Comparison of ENCODE assay signal across 8 cellular contexts in genomic region chr5:174723979-174724483, GRCh38. TPM values are rescaled to one million over a fixed set of nuclear protein-coding genes. Genes with fewer than 3 reads are reported as not detected.
DNase-seq lines count a peak whose midpoint lies in the region; ATAC-seq, FAIRE-seq and TF ChIP-seq lines count a peak whose summit lies in the region.

No MANE protein-coding gene starts in this region.

- H4K20me1 ChIP-seq in HepG2 (ENCODE audit: insufficient read depth, low read length) = 0 out of 2 replicates have a peak, but pooled peaks cover 3% of the 10 kb centered on the region

- DNase-seq in HepG2 (ENCODE audit: low spot score) = no peak
- no peak for DNase-seq in central memory CD8-positive, alpha-beta T cell (ENCODE audit: low spot score in 2 of 2)
- DNase-seq in mesothelial cell of epicardium (ENCODE audit: low spot score in 2 of 2, unreplicated experiment in 2 of 2) = no peak
- no peak for DNase-seq in vagina (ENCODE audit: extremely low spot score in 2 of 2)
- no peak for DNase-seq in stimulated activated CD4-positive, alpha-beta T cell treated with anti-CD3 and anti-CD28 coated beads, Interleukin-2, amount 100 ng/mL, for 24 hours

- no peak for TF ChIP-seq POLR2A in HepG2 (IDR thresholded peaks at IDR 0.05; ENCODE audit: insufficient read depth in 1 of 2, low read depth in 2 of 2, low read length in 2 of 2)
- no peak for TF ChIP-seq POLR2A in vagina (IDR thresholded peaks at IDR 0.05)

- TF ChIP-seq CTCF in liver (IDR thresholded peaks at IDR 0.05; ENCODE audit: low read depth, low read length, missing input control) (no peak), HepG2 (CRISPR knock-in tag; IDR thresholded peaks at IDR 0.05) (no peak), mesothelial cell of epicardium (IDR thresholded peaks at IDR 0.05; ENCODE audit: unreplicated experiment) (no peak), vagina (IDR thresholded peaks at IDR 0.05) (no peak)

- intact Hi-C loops in HepG2 (cut with micrococcal nuclease; ENCODE audit: unreplicated experiment) (no loop called here), vagina (cut with DNase I) (no loop called here)

- peaks cover 0 to 3% (median 0%) of the 10 kb centered on the region in 4 donors for H3K9me3 ChIP-seq in liver (ENCODE audit: control insufficient read depth in 4 of 4, low read length in 3 of 4)
- no peaks in the 10 kb centered on the region for H3K9me3 ChIP-seq in HepG2 (ENCODE audit: low read length)
- H3K9me3 ChIP-seq in vagina = no peaks in the 10 kb centered on the region

- H3K4me3 ChIP-seq in liver (ENCODE audit: low read depth in 1 of 3, low read length in 3 of 3) (peak overlapping the region in 2 of 3 donors; percentile 36 to 41), HepG2 (replicated peaks in 1 of 3; ENCODE audit: insufficient read depth in 1 of 3, low read depth in 2 of 3, low read length in 3 of 3) (no peak overlapping the region), vagina (peak overlapping the region; percentile 54 to 66)

- H2AFZ ChIP-seq in HepG2 (ENCODE audit: low read length) = no peak overlapping the region

- no peaks in the 10 kb centered on the region for H3K79me2 ChIP-seq in HepG2 (ENCODE audit: insufficient read depth, low read length)

- peaks cover 0 to 19% (median 7%) of the 10 kb centered on the region in 4 donors for H3K4me1 ChIP-seq in liver (ENCODE audit: control insufficient read depth in 4 of 4, insufficient read depth in 4 of 4, low read length in 3 of 4)
- no peaks in the 10 kb centered on the region; the same call in 1 of the 2 replicates for H3K4me1 ChIP-seq in HepG2 (ENCODE audit: insufficient read depth, low read length)
- peaks cover 25% of the 10 kb centered on the region for H3K4me1 ChIP-seq in vagina

- H3K36me3 ChIP-seq in liver (ENCODE audit: control insufficient read depth in 4 of 4, insufficient read depth in 3 of 4, low read depth in 1 of 4, low read length in 3 of 4) = no peaks in the 10 kb centered on the region
- H3K36me3 ChIP-seq in HepG2 (replicated peaks in 1 of 2; ENCODE audit: control insufficient read depth in 1 of 2, insufficient read depth in 2 of 2, low read length in 2 of 2) = no peaks in the 10 kb centered on the region
- no peaks in the 10 kb centered on the region for H3K36me3 ChIP-seq in vagina

- FAIRE-seq in HepG2 (lab: Jason Lieb, UNC) = no peak

- peak overlapping the region; percentile 43 for H3K4me3 Mint-ChIP-seq in central memory CD8-positive, alpha-beta T cell
- peak overlapping the region; percentile 92 for H3K4me3 Mint-ChIP-seq in mesothelial cell of epicardium

- no peaks in the 10 kb centered on the region for H3K36me3 Mint-ChIP-seq in central memory CD8-positive, alpha-beta T cell (ENCODE audit: insufficient read depth)
- no peaks in the 10 kb centered on the region for H3K36me3 Mint-ChIP-seq in mesothelial cell of epicardium

- H3K27me3 Mint-ChIP-seq in central memory CD8-positive, alpha-beta T cell = peaks cover 85% of the 10 kb centered on the region
- H3K27me3 Mint-ChIP-seq in mesothelial cell of epicardium (ENCODE audit: low read depth) = peaks cover 3% of the 10 kb centered on the region

- in situ Hi-C loops in HepG2 (cut with HindIII; ENCODE audit: extremely low pct_ligation_motif_present, low pct_unique_long_range_greater_than_20kb) = no loop called here

- TF ChIP-seq EP300 in HepG2 (IDR thresholded peaks at IDR 0.05; ENCODE audit: low read depth in 2 of 2, low read length in 2 of 2) (no peak), HepG2 (CRISPR knock-in tag; IDR thresholded peaks at IDR 0.05; ENCODE audit: borderline replicate concordance) (no peak)

- POLR2A ChIA-PET in HepG2 (lab: Yijun Ruan, JAX) = no interaction called here

- no peak overlapping the region for H3K4me2 ChIP-seq in HepG2 (ENCODE audit: low read depth, low read length)

- no peak overlapping the region for H3K27ac Mint-ChIP-seq in central memory CD8-positive, alpha-beta T cell (ENCODE audit: low read depth)
- peak overlapping the region; percentile 95 for H3K27ac Mint-ChIP-seq in mesothelial cell of epicardium

- ATAC-seq in HepG2 = no peak
- ATAC-seq in central memory CD8-positive, alpha-beta T cell (replicated peaks; ENCODE audit: extremely low read depth, poor library complexity, severe bottlenecking) = no peak
- no peak for ATAC-seq in HG03039 (IDR thresholded peaks at IDR 0.05; ENCODE audit: unreplicated experiment)
- ATAC-seq in HG03442 (IDR thresholded peaks at IDR 0.05; ENCODE audit: unreplicated experiment) = no peak

- H3K4me1 Mint-ChIP-seq in central memory CD8-positive, alpha-beta T cell = peaks cover 5% of the 10 kb centered on the region
- H3K4me1 Mint-ChIP-seq in mesothelial cell of epicardium = peaks cover 78% of the 10 kb centered on the region

- no peak overlapping the region for H3K9ac ChIP-seq in liver (ENCODE audit: low read depth in 1 of 2, low read length in 2 of 2)
- H3K9ac ChIP-seq in HepG2 (ENCODE audit: insufficient read depth, low read depth, low read length) = no peak overlapping the region

- no peak for TF ChIP-seq RAD21 in liver (IDR thresholded peaks at IDR 0.05)
- no peak for TF ChIP-seq RAD21 in HepG2 (CRISPR knock-in tag; IDR thresholded peaks at IDR 0.05)

- CTCF ChIA-PET in HepG2 (lab: Yijun Ruan, JAX; ENCODE audit: low intra/inter-chr PET ratio, low total read pairs) = no interaction called here

- H3K9me3 Mint-ChIP-seq in central memory CD8-positive, alpha-beta T cell = no peaks in the 10 kb centered on the region
- H3K9me3 Mint-ChIP-seq in mesothelial cell of epicardium = no peaks in the 10 kb centered on the region

- 4% methylated on average over 20 of the region's 20 CpGs for WGBS in liver
- WGBS in HepG2 (ENCODE audit: low lambda C conversion rate) = 63% methylated on average over 20 of the region's 20 CpGs

- BruUV-seq in HepG2 (replicated peaks; lab: Mats Ljungman, UMichigan) = no TSS peak

- H3K27ac ChIP-seq in liver (ENCODE audit: low read depth in 1 of 2, low read length in 2 of 2) (no peak overlapping the region), HepG2 (ENCODE audit: extremely low read length, insufficient read depth, low read length) (no peak overlapping the region), vagina (no peak overlapping the region)

- H3K27me3 ChIP-seq in liver (ENCODE audit: control insufficient read depth in 4 of 4, insufficient read depth in 4 of 4, low read length in 3 of 4) = peaks cover 0 to 30% (median 16%) of the 10 kb centered on the region in 4 donors
- peaks cover 16 to 66% of the 10 kb centered on the region in 2 experiments for H3K27me3 ChIP-seq in HepG2 (ENCODE audit: control insufficient read depth in 1 of 2, insufficient read depth in 2 of 2, low read length in 2 of 2)
- H3K27me3 ChIP-seq in vagina = no peaks in the 10 kb centered on the region

TF ChIP-seq in liver, 16 proteins besides CTCF, POLR2A, EP300 and RAD21 (continues in another document):
- TF ChIP-seq JUND (IDR thresholded peaks at IDR 0.05) (no peak), ATF3 (IDR thresholded peaks at IDR 0.05) (no peak), HNF4G (IDR thresholded peaks at IDR 0.05) (no peak), RXRA (IDR thresholded peaks at IDR 0.05) (no peak), TAF1 (conservative IDR thresholded peaks at IDR 0.05) (no peak)

RNA-seq across cellular contexts. Expression of gene MSX2, which starts 0.4 kb away (rescaled TPM):
- total RNA-seq in liver (under 1 TPM in 1 of 2 donors, not detected in 1; 0.08 TPM), HepG2 (2016; rRNA removed; fragmentation: Illumina TruSeq; extraction: Trizol) (not detected in 2 replicates), mesothelial cell of epicardium (83.9 to 86.9 TPM (median 85.2 TPM) in 3 replicates), vagina (1.2 TPM)
- polyA plus RNA-seq in liver (under 1 TPM in 1 of 2 donors, not detected in 1; 0.09 TPM), HepG2 (2011; rRNA removed) (not detected in 2 replicates)
- not detected in 2 replicates for total RNA-seq in HepG2 (2016; cell fraction: cytosol; rRNA removed; fragmentation: Illumina TruSeq; extraction: Trizol; ENCODE audit: low read depth)
- not detected in 2 replicates for total RNA-seq in HepG2 (2016; cell fraction: insoluble cytoplasmic fraction; rRNA removed; fragmentation: Illumina TruSeq; extraction: Trizol)
- not detected in 2 replicates for total RNA-seq in HepG2 (2016; cell fraction: membrane; rRNA removed; fragmentation: Illumina TruSeq; extraction: Trizol)
- not detected in 2 replicates for total RNA-seq in HepG2 (2016; cell fraction: nucleus; rRNA removed; fragmentation: Illumina TruSeq; extraction: Trizol)
- not detected in 2 replicates for polyA plus RNA-seq in HepG2 (2011; cell fraction: cytosol; rRNA removed)
- polyA plus RNA-seq in HepG2 (2011; cell fraction: nucleus; rRNA removed) = not detected in 2 replicates
- polyA plus RNA-seq in HepG2 (2012) = not detected in 2 replicates
- polyA plus RNA-seq in HepG2 (2016; cell fraction: cytosol; fragmentation: Illumina TruSeq; extraction: Trizol; ENCODE audit: low read depth) = not detected in 2 replicates
- polyA plus RNA-seq in HepG2 (2016; cell fraction: insoluble cytoplasmic fraction; fragmentation: Illumina TruSeq; extraction: Trizol; ENCODE audit: low read depth) = not detected in 2 replicates
- not detected in 2 replicates for polyA plus RNA-seq in HepG2 (2016; cell fraction: membrane; fragmentation: Illumina TruSeq; extraction: Trizol; ENCODE audit: low read depth)
- polyA plus RNA-seq in HepG2 (2016; cell fraction: nucleus; fragmentation: Illumina TruSeq; extraction: Trizol; ENCODE audit: insufficient read depth, low read depth) = not detected in 2 replicates
- polyA minus RNA-seq in HepG2 (2011; rRNA and poly(A)+ RNA removed; ENCODE audit: low replicate concordance) = 2.3 TPM in 1 of 2 replicates, not detected in the other
- not detected in 2 replicates for polyA minus RNA-seq in HepG2 (2011; cell fraction: cytosol; rRNA and poly(A)+ RNA removed)
- not detected in 2 replicates for polyA minus RNA-seq in HepG2 (2011; cell fraction: nucleus; rRNA and poly(A)+ RNA removed)

Comparison
In these comparisons a context has a peak if more than half of its experiments do, and no peak if none do; other contexts are left out.
1. H3K4me3 ChIP-seq: peak in liver (2 of 3) and vagina (2 of 2); none in HepG2 (0 of 3).
2. RNA of gene MSX2, which starts 0.4 kb away (total RNA-seq): 83.9 to 86.9 TPM in mesothelial cell of epicardium; 1.2 TPM in vagina (single experiment), 0.08 TPM in liver and not detected in HepG2; every median in the first group is over 10 times any median in the second.